ENCODE assay signal across 27 cellular contexts in genomic region chr2:109597283-109597682, GRCh38. TPM values are rescaled to one million over a fixed set of nuclear protein-coding genes. Genes with fewer than 3 reads are reported as not detected.
"Had no signal": no experiment of that assay in that cellular context is flagged by ENCODE, and none has a peak within 500 bp of the region (broad histone marks: within the 10 kb centered on the region; RNA-seq: fewer than 3 reads in every experiment).

No MANE protein-coding gene starts in this region.

- ATAC-seq: activated CD8-positive, alpha-beta T cell treated with anti-CD3 and anti-CD28 coated beads, Interleukin-2, amount 10 ng/mL, durations not matched to agents 7 days and 5 days; activated naive CD8-positive, alpha-beta T cell treated with anti-CD3 and anti-CD28 coated beads, Interleukin-2, amount 50 U/mL, for 24 hours; WTC11 had no signal

- H3K9me3 ChIP-seq: ascending aorta, Peyer's patch, SJCRH30 had no signal

- H3K27ac ChIP-seq: ascending aorta, Peyer's patch, RWPE1, SJCRH30 had no signal

- DNase-seq: activated CD4-positive, alpha-beta T cell treated with anti-CD3 and anti-CD28 coated beads for 48 hours; activated CD4-positive, alpha-beta T cell treated with anti-CD3 and anti-CD28 coated beads, Interleukin-2, amount 50 U/mL, for 4 hours; activated CD4-positive, CD25-positive, alpha-beta regulatory T cell treated with anti-CD3 and anti-CD28 coated beads, Interleukin-2, amount 50 U/mL, for 72 hours; activated CD8-positive, alpha-beta memory T cell treated with anti-CD3 and anti-CD28 coated beads, Interleukin-2, amount 50 U/mL, for 48 hours; activated CD8-positive, alpha-beta T cell treated with anti-CD3 and anti-CD28 coated beads, Interleukin-2, amount 10 ng/mL, durations not matched to agents 7 days and 5 days; activated naive CD8-positive, alpha-beta T cell treated with anti-CD3 and anti-CD28 coated beads, Interleukin-2, amount 50 U/mL, for 24 hours; activated T-cell treated with anti-CD3 and anti-CD28 coated beads, Interleukin-2, amount 50 U/mL, for 1 hour; amniotic stem cell; cerebellar nuclear complex; KG1; NCI-H1092; NCI-H1417 treated with DMSO at 0.1 percent for 48 hours; NCI-H1694; NCI-H2029; NCI-H2107; NCI-H2171 treated with DMSO at 0.1 percent for 48 hours; NCI-H345; NCI-H510A; NCI-H526 treated with DMSO at 0.1 percent for 48 hours; NCI-H82; NK-92 treated with Interleukin-12 subunit alpha and Interleukin-12 subunit beta, amount 100 ng/mL, for 24 hours; Peyer's patch; Right ventricle myocardium superior; SJCRH30 had no signal

- H3K36me3 ChIP-seq: ascending aorta, Peyer's patch, SJCRH30 had no signal

- H3K4me1 ChIP-seq: Peyer's patch, SJCRH30 had no signal

- H3K4me3 ChIP-seq: ascending aorta, Peyer's patch, SJCRH30 had no signal

RNA-seq across cellular contexts. Expression of gene SOWAHC, which starts 16.9 kb away (rescaled TPM):
- total RNA-seq: activated CD8-positive, alpha-beta T cell treated with anti-CD3 and anti-CD28 coated beads, Interleukin-2, amount 10 ng/mL, durations not matched to agents 7 days and 5 days had no signal
